ENCODE assay signal across 19 cellular contexts in the genomic region with DNA sequence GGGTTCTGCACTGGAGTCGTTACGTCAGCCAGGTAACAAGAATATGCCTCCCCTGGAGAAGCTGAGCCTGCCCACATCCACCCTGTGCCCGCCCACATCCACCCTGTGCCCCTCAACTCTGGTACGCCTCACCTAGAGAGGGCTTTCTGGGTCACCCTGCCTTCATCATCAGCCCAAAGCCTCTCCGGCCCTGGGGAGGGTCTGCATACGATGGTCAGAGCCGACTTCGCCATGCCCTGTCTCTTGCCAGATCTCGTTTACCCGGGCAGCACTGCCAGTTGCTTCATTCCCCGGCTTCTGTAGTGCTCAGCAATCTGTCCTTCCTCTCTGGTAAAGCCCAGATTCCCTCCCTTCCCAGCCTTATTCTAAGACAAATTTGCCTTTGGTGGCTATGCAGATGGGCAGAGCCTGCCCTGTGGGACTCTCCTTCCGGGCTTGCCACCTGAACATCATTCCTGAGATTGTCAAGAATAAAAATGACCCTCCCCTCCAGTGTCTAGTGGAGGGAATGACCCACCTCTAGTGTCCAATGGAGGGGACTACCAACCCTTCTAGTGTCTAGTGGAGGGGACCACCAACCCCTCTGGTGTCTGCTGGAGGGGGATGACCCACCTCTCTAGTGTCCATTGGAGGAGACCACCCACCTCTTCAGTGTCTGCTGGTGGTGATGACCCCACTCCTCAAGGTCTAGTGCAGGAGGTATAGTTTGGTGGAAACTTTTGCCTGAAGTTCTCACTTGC. TPM values are rescaled to one million over a fixed set of nuclear protein-coding genes. Genes with fewer than 3 reads are reported as not detected.
DNase-seq lines count a peak whose midpoint lies in the region; TF ChIP-seq lines count a peak whose summit lies in the region.
"Had no signal": no experiment of that assay in that cellular context is flagged by ENCODE, and none has a peak within 500 bp of the region (broad histone marks: within the 10 kb centered on the region; RNA-seq: fewer than 3 reads in every experiment).

No MANE protein-coding gene starts in this region.

- H3K4me1 Mint-ChIP-seq in Caco-2 (ENCODE audit: low read depth, unreplicated experiment): peaks cover 38% of the 10 kb centered on the region
- peaks cover 34% of the 10 kb centered on the region for H3K4me1 Mint-ChIP-seq in brain
- peaks cover 53% of the 10 kb centered on the region for H3K4me1 Mint-ChIP-seq in mesothelial cell of epicardium
- peaks cover 33% of the 10 kb centered on the region for H3K4me1 Mint-ChIP-seq in progenitor cell of endocrine pancreas (ENCODE audit: low read depth)
- H3K4me1 Mint-ChIP-seq in CD4-positive, alpha-beta memory T cell: peaks cover 1 to 8% (median 5%) of the 10 kb centered on the region in 4 donors

- H3K36me3 ChIP-seq in Caco-2 (ENCODE audit: control insufficient read depth, insufficient read depth, low read length): no peaks in the 10 kb centered on the region
- H3K36me3 ChIP-seq in CD4-positive, alpha-beta memory T cell (ENCODE audit: insufficient read depth, low read length): no peaks in the 10 kb centered on the region

- H3K27me3 ChIP-seq in Caco-2 (replicated peaks; ENCODE audit: control insufficient read depth, insufficient read depth, low read length): no peaks in the 10 kb centered on the region
- H3K27me3 ChIP-seq in CD4-positive, alpha-beta memory T cell (ENCODE audit: insufficient read depth, low read length): peaks cover 22% of the 10 kb centered on the region

- no TSS peak for BruUV-seq in Caco-2 (replicated peaks; lab: Mats Ljungman, UMichigan)

- H3K4me1 ChIP-seq in Caco-2: peaks cover 47% of the 10 kb centered on the region
- no peaks in the 10 kb centered on the region for H3K4me1 ChIP-seq in CD4-positive, alpha-beta memory T cell (ENCODE audit: insufficient read depth, low read length)

- POLR2A ChIA-PET in Caco-2 (lab: Charles Lee): no interaction called here
- POLR2A ChIA-PET in CD4-positive, alpha-beta memory T cell (lab: Charles Lee; ENCODE audit: partially characterized antibody): no interaction called here

- H3K27ac ChIP-seq in CD4-positive, alpha-beta memory T cell (ENCODE audit: low read depth, low read length): no peak overlapping the region
- H3K27ac ChIP-seq: C4-2B had no signal

- no peak overlapping the region for H3K4me3 ChIP-seq in Caco-2 (ENCODE audit: low read depth, low read length)
- H3K4me3 ChIP-seq in CD4-positive, alpha-beta memory T cell (ENCODE audit: low read length in 2 of 2): no peak overlapping the region

- no peak for DNase-seq in Caco-2
- DNase-seq in mesothelial cell of epicardium (ENCODE audit: low spot score in 2 of 2, unreplicated experiment in 2 of 2): no peak
- no peak for DNase-seq in progenitor cell of endocrine pancreas (ENCODE audit: low spot score, unreplicated experiment)
- no peak for DNase-seq in CD4-positive, alpha-beta memory T cell
- no peak for DNase-seq in iPS-NIHi11 (ENCODE audit: low spot score)
- DNase-seq in NCI-H1930 (lab: John Stamatoyannopoulos, UW): no peak
- DNase-seq: DMS53, GDM1, NCI-H1105, NCI-H146, NCI-H2029 treated with DMSO at 0.1 percent for 48 hours, NCI-H2171 treated with DMSO at 0.1 percent for 48 hours, NCI-H446, NCI-H526 treated with DMSO at 0.1 percent for 48 hours, PC-3, Right ventricle myocardium superior had no signal

- H3K4me3 Mint-ChIP-seq in Caco-2 (ENCODE audit: unreplicated experiment) (no peak overlapping the region), brain (peak overlapping the region in 3 of 5 experiments; percentile 16 to 40 (median 20)), mesothelial cell of epicardium (no peak overlapping the region), progenitor cell of endocrine pancreas (ENCODE audit: low read depth) (peak overlapping the region; percentile 14)
- H3K4me3 Mint-ChIP-seq in CD4-positive, alpha-beta memory T cell: no peak overlapping the region
- H3K4me3 Mint-ChIP-seq: IgD-negative memory B cell had no signal

- CTCF ChIA-PET in Caco-2 (lab: Charles Lee): no interaction called here
- CTCF ChIA-PET in CD4-positive, alpha-beta memory T cell (lab: Charles Lee; ENCODE audit: partially characterized antibody): no interaction called here

- H3K27me3 Mint-ChIP-seq in Caco-2 (ENCODE audit: insufficient read depth, unreplicated experiment) (no peaks in the 10 kb centered on the region), brain (peaks cover 11% of the 10 kb centered on the region), mesothelial cell of epicardium (ENCODE audit: low read depth) (peaks cover 12% of the 10 kb centered on the region), progenitor cell of endocrine pancreas (no peaks in the 10 kb centered on the region)
- H3K27me3 Mint-ChIP-seq in CD4-positive, alpha-beta memory T cell: peaks cover 44 to 47% of the 10 kb centered on the region in 2 donors

- no peak for TF ChIP-seq CTCF in Caco-2 (IDR thresholded peaks at IDR 0.05; ENCODE audit: insufficient read depth in 1 of 2, low read depth in 1 of 2, low read length in 1 of 2, severe bottlenecking in 1 of 2, unreplicated experiment in 1 of 2)
- TF ChIP-seq CTCF in brain (conservative IDR thresholded peaks at IDR 0.05): no peak
- TF ChIP-seq CTCF in mesothelial cell of epicardium (IDR thresholded peaks at IDR 0.05; ENCODE audit: unreplicated experiment): no peak
- TF ChIP-seq CTCF in progenitor cell of endocrine pancreas (IDR thresholded peaks at IDR 0.05; ENCODE audit: unreplicated experiment): no peak

- intact Hi-C loops in Caco-2 (cut with micrococcal nuclease; ENCODE audit: unreplicated experiment): no loop called here
- intact Hi-C loops in CD4-positive, alpha-beta memory T cell (cut with micrococcal nuclease): no loop called here

- H3K36me3 Mint-ChIP-seq in Caco-2 (ENCODE audit: insufficient read depth, unreplicated experiment): peaks cover 16% of the 10 kb centered on the region
- no peaks in the 10 kb centered on the region for H3K36me3 Mint-ChIP-seq in brain
- peaks cover 7% of the 10 kb centered on the region for H3K36me3 Mint-ChIP-seq in mesothelial cell of epicardium
- H3K36me3 Mint-ChIP-seq in progenitor cell of endocrine pancreas (ENCODE audit: insufficient read depth): peaks cover 13% of the 10 kb centered on the region
- H3K36me3 Mint-ChIP-seq in CD4-positive, alpha-beta memory T cell: no peaks in the 10 kb centered on the region

- H3K9me3 ChIP-seq in Caco-2: no peaks in the 10 kb centered on the region
- H3K9me3 ChIP-seq in CD4-positive, alpha-beta memory T cell (ENCODE audit: control insufficient read depth in 1 of 2, low read length in 2 of 2): no peaks in the 10 kb centered on the region

- H3K27ac Mint-ChIP-seq in Caco-2 (ENCODE audit: unreplicated experiment): peak overlapping the region; percentile 29
- H3K27ac Mint-ChIP-seq in brain: no peak overlapping the region
- peak overlapping the region; percentile 12 for H3K27ac Mint-ChIP-seq in mesothelial cell of epicardium
- no peak overlapping the region for H3K27ac Mint-ChIP-seq in progenitor cell of endocrine pancreas
- no peak overlapping the region for H3K27ac Mint-ChIP-seq in CD4-positive, alpha-beta memory T cell
- H3K27ac Mint-ChIP-seq: IgD-negative memory B cell had no signal

- H3K9me3 Mint-ChIP-seq in Caco-2 (ENCODE audit: unreplicated experiment) (no peaks in the 10 kb centered on the region), brain (peaks cover 0 to 5% (median 0%) of the 10 kb centered on the region in 5 experiments), mesothelial cell of epicardium (no peaks in the 10 kb centered on the region), progenitor cell of endocrine pancreas (ENCODE audit: low read depth) (no peaks in the 10 kb centered on the region)
- H3K9me3 Mint-ChIP-seq in CD4-positive, alpha-beta memory T cell: peaks cover 0 to 3% (median 0%) of the 10 kb centered on the region in 8 donors

RNA-seq across cellular contexts. Expression of a gene that starts 3.4 kb away (rescaled TPM):
- total RNA-seq in Caco-2 (2022): 15.0 TPM in 2 replicates
- polyA plus RNA-seq in brain (ENCODE audit: insufficient read depth, low read depth, low replicate concordance): 23.0 TPM
- total RNA-seq in mesothelial cell of epicardium: 65.6 to 71.2 TPM (median 70.0 TPM) in 3 replicates
- total RNA-seq in progenitor cell of endocrine pancreas: 56.8 and 59.5 TPM in 2 replicates
- total RNA-seq in CD4-positive, alpha-beta memory T cell: not detected
- not detected for polyA plus RNA-seq in CD4-positive, alpha-beta memory T cell
- total RNA-seq: Right ventricle myocardium superior had no signal
- polyA plus RNA-seq: IgD-negative memory B cell had no signal

Comparison
In these comparisons a context has a peak if more than half of its experiments do, and no peak if none do; other contexts are left out.
1. H3K27ac Mint-ChIP-seq: peak in Caco-2 (single experiment) and mesothelial cell of epicardium (single experiment); none in brain (0 of 5), progenitor cell of endocrine pancreas (single experiment) and CD4-positive, alpha-beta memory T cell (0 of 7).
2. H3K4me3 Mint-ChIP-seq: peak in brain (3 of 5) and progenitor cell of endocrine pancreas (single experiment); none in Caco-2 (single experiment), mesothelial cell of epicardium (single experiment) and CD4-positive, alpha-beta memory T cell (0 of 8).
3. RNA of a gene that starts 3.4 kb away (total RNA-seq): 65.6 to 71.2 TPM in mesothelial cell of epicardium, 56.8 to 59.5 TPM in progenitor cell of endocrine pancreas and 15.0 TPM in Caco-2; not detected in CD4-positive, alpha-beta memory T cell; every median in the first group is over 10 times any median in the second.